ENCODE assay signal across 1 cellular context in genomic region chr16:54927125-54928015, GRCh38.
A peak's percentile ranks its signal among the peaks of the same experiment; 100 is the strongest.
TF ChIP-seq lines count a peak whose summit lies in the region.

No MANE protein-coding gene starts in this region.

TF ChIP-seq in HEK293, 187 proteins besides CTCF, POLR2A, EP300 and RAD21 (continued from another document):
- peak; percentile 96 for TF ChIP-seq TSHZ1 (tag by site-specific recombination; IDR thresholded peaks at IDR 0.05; ENCODE audit: borderline replicate concordance)
- peak; percentile 91 for TF ChIP-seq ZNF843 (tag by site-specific recombination; IDR thresholded peaks at IDR 0.05)
- peak; percentile 75 for TF ChIP-seq ZNF600 (tag by site-specific recombination; IDR thresholded peaks at IDR 0.05)
- peak; percentile 87 for TF ChIP-seq OSR2 (tag by site-specific recombination; IDR thresholded peaks at IDR 0.05)
- peak; percentile 32; the same call in 1 of the 2 replicates for TF ChIP-seq ZBTB8A (tag by site-specific recombination; IDR thresholded peaks at IDR 0.05)
- peak; percentile 96 for TF ChIP-seq PRDM1 (tag by site-specific recombination; IDR thresholded peaks at IDR 0.05)
- TF ChIP-seq SCRT2 (tag by site-specific recombination; IDR thresholded peaks at IDR 0.05), result peak; percentile 91
- no peak for TF ChIP-seq ZNF549 (tag by site-specific recombination; IDR thresholded peaks at IDR 0.05)
- peak; percentile 74 for TF ChIP-seq ZNF2 (tag by site-specific recombination; IDR thresholded peaks at IDR 0.05)
- TF ChIP-seq ZSCAN23 (tag by site-specific recombination; IDR thresholded peaks at IDR 0.05), result 0 out of 2 replicates have a peak, but pooled peaks have one; percentile 43
- TF ChIP-seq IKZF3 (tag by site-specific recombination; IDR thresholded peaks at IDR 0.05), result 0 out of 2 replicates have a peak, but pooled peaks have one; percentile 68
- TF ChIP-seq ZEB2 (tag by site-specific recombination; IDR thresholded peaks at IDR 0.05), result peak; percentile 69
- peak; percentile 65; the same call in 1 of the 2 replicates for TF ChIP-seq BCL11A (tag by site-specific recombination; IDR thresholded peaks at IDR 0.05; ENCODE audit: low read depth)
- TF ChIP-seq SALL2 (tag by site-specific recombination; IDR thresholded peaks at IDR 0.05; ENCODE audit: borderline replicate concordance), result no peak
- peak; percentile 39; the same call in 1 of the 2 replicates for TF ChIP-seq TCF7L2 (IDR thresholded peaks at IDR 0.05; ENCODE audit: borderline replicate concordance, low read depth, low read length)
- TF ChIP-seq ZNF629 (tag by site-specific recombination; IDR thresholded peaks at IDR 0.05), result peak; percentile 61
- peak; percentile 84 for TF ChIP-seq FEZF1 (tag by site-specific recombination; IDR thresholded peaks at IDR 0.05)
- TF ChIP-seq ZNF423 (tag by site-specific recombination; IDR thresholded peaks at IDR 0.05), result no peak
- TF ChIP-seq ZNF596 (tag by site-specific recombination; IDR thresholded peaks at IDR 0.05), result peak; percentile 29; the same call in 1 of the 2 replicates
- peak; percentile 88 for TF ChIP-seq KLF8 (tag by site-specific recombination; IDR thresholded peaks at IDR 0.05)
- TF ChIP-seq WT1 (tag by site-specific recombination; IDR thresholded peaks at IDR 0.05), result peak; percentile 93
- peak; percentile 72 for TF ChIP-seq ZBTB44 (tag by site-specific recombination; IDR thresholded peaks at IDR 0.05)
- TF ChIP-seq ZNF514 (tag by site-specific recombination; IDR thresholded peaks at IDR 0.05), result no peak
